Comparison of ENCODE assay signal across 8 cellular contexts in the genomic region with DNA sequence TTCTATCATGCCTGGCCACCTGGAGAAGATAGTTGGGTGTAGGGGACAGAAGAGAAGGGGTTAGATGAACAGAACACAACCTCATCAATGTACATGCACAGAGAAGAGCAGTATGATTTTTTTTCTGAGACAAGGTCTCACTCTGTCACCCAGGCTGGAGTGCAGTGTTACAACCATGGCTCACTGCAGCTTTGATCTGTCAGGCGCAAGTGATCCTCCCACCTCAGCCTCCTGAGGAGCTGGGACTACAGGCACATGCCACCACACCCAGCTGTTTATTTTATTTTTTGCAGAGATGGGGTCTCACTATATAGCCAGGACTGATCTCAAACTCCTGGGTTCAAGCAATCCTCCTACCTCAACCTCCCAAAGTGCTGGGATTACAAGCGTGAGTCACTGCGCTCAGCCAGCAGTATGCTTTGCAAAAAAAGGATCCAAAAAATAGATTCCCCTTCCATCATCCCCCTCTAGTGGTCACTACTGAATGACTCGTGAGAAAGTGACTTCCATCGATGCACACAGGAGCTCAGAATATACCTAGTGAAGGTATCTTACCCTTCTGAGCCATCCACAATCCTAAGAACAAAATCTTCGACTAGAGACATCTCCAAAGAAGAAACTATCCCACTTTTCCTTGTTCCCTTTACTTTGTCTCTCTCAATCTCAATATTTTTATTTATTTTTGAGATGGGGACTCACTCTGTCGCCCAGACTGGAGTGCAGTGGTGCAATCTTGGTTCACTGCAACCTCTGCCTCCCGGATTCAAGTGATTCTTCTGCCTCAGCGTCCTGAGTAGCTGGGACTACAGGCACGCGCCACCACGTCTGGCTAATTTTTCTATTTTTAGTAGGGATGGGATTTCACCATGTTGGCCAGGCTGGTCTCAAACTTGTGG.
DNase-seq lines count a peak whose midpoint lies in the region; ATAC-seq and TF ChIP-seq lines count a peak whose summit lies in the region.

No MANE protein-coding gene starts in this region.

- no peak overlapping the region for H3K27ac Mint-ChIP-seq in stimulated activated naive CD8-positive, alpha-beta T cell treated with anti-CD3 and anti-CD28 coated beads, Interleukin-15, amount 100 ng/mL, for 72 hours

- H3K4me3 Mint-ChIP-seq in stimulated activated naive CD8-positive, alpha-beta T cell treated with anti-CD3 and anti-CD28 coated beads, Interleukin-15, amount 100 ng/mL, for 72 hours = no peak overlapping the region

- no peaks in the 10 kb centered on the region for H3K27me3 Mint-ChIP-seq in stimulated activated naive CD8-positive, alpha-beta T cell treated with anti-CD3 and anti-CD28 coated beads, Interleukin-15, amount 100 ng/mL, for 72 hours

- in situ Hi-C loops in T47D (cut with HindIII; ENCODE audit: low pct_unique_long_range_greater_than_20kb, low sequenced_read_pairs) = no loop called here

- ATAC-seq in SK-N-SH treated with all-trans-retinoic acid at 6 μM for 48 hours (peak; percentile 97), GM19324 (IDR thresholded peaks at IDR 0.05; ENCODE audit: low FRiP score, unreplicated experiment) (no peak)
- peak; percentile 92 for ATAC-seq in stimulated activated naive CD8-positive, alpha-beta T cell treated with anti-CD3 and anti-CD28 coated beads, Interleukin-15, amount 100 ng/mL, for 72 hours

- peak; percentile 68 for DNase-seq in AG08396 (ENCODE audit: low spot score)
- DNase-seq in GM12865 (ENCODE audit: low read depth) = peak; percentile 85
- peak; percentile 40 for DNase-seq in LNCaP clone FGC (ENCODE audit: low read depth)
- peak; percentile 27 to 72 for DNase-seq in T47D (ENCODE audit: low read depth in 1 of 2, low spot score in 1 of 2)
- DNase-seq in left kidney (ENCODE audit: low read depth, low spot score) = peak; percentile 87
- peak; percentile 32 to 44 for DNase-seq in stimulated activated naive CD8-positive, alpha-beta T cell treated with anti-CD3 and anti-CD28 coated beads, Interleukin-15, amount 100 ng/mL, for 72 hours

- H3K4me3 ChIP-seq in GM12865 (ENCODE audit: low read depth, low read length) (no peak overlapping the region), LNCaP clone FGC (ENCODE audit: low read depth, low read length) (no peak overlapping the region)

- H3K4me1 Mint-ChIP-seq in stimulated activated naive CD8-positive, alpha-beta T cell treated with anti-CD3 and anti-CD28 coated beads, Interleukin-15, amount 100 ng/mL, for 72 hours = no peaks in the 10 kb centered on the region

- no peaks in the 10 kb centered on the region for H3K9me3 Mint-ChIP-seq in stimulated activated naive CD8-positive, alpha-beta T cell treated with anti-CD3 and anti-CD28 coated beads, Interleukin-15, amount 100 ng/mL, for 72 hours

- TF ChIP-seq CTCF in GM12865 (IDR thresholded peaks at IDR 0.05; ENCODE audit: insufficient read depth, low read depth, low read length, missing control alignments) (peak; percentile 82), LNCaP clone FGC (IDR thresholded peaks at IDR 0.05; ENCODE audit: control insufficient read depth, extremely low read depth, insufficient read depth) (peak; percentile 83)

TF ChIP-seq in SK-N-SH treated with all-trans-retinoic acid at 6 μM for 48 hours, 23 proteins besides CTCF, POLR2A, EP300 and RAD21:
- TF ChIP-seq SNAI2 (CRISPR knock-in tag; IDR thresholded peaks at IDR 0.05) (no peak), PPARA (CRISPR knock-in tag; IDR thresholded peaks at IDR 0.05; ENCODE audit: borderline replicate concordance) (no peak), GLIS3 (CRISPR knock-in tag; IDR thresholded peaks at IDR 0.05) (no peak), POU6F1 (CRISPR knock-in tag; IDR thresholded peaks at IDR 0.05; ENCODE audit: borderline replicate concordance, low read depth) (no peak), CREB5 (CRISPR knock-in tag; IDR thresholded peaks at IDR 0.05; ENCODE audit: low read depth) (no peak), ZNF565 (CRISPR knock-in tag; conservative IDR thresholded peaks at IDR 0.05; ENCODE audit: low read depth) (no peak), ZC3H10 (CRISPR knock-in tag; IDR thresholded peaks at IDR 0.05) (no peak), ZFP30 (CRISPR knock-in tag; IDR thresholded peaks at IDR 0.05) (no peak), ZFP3 (CRISPR knock-in tag; IDR thresholded peaks at IDR 0.05) (no peak), OSR1 (CRISPR knock-in tag; IDR thresholded peaks at IDR 0.05) (no peak), BACH2 (CRISPR knock-in tag; IDR thresholded peaks at IDR 0.05; ENCODE audit: borderline replicate concordance) (no peak), TOX (CRISPR knock-in tag; IDR thresholded peaks at IDR 0.05; ENCODE audit: borderline replicate concordance) (no peak), CSDC2 (CRISPR knock-in tag; IDR thresholded peaks at IDR 0.05) (no peak), RARB (CRISPR knock-in tag; IDR thresholded peaks at IDR 0.05) (no peak), ARNTL (CRISPR knock-in tag; IDR thresholded peaks at IDR 0.05; ENCODE audit: borderline replicate concordance, low read depth) (no peak), TCF4 (CRISPR knock-in tag; IDR thresholded peaks at IDR 0.05; ENCODE audit: borderline replicate concordance) (no peak), ZNF8 (CRISPR knock-in tag; IDR thresholded peaks at IDR 0.05) (no peak), ESRRG (CRISPR knock-in tag; IDR thresholded peaks at IDR 0.05) (no peak)
- TF ChIP-seq, protein P1, sequence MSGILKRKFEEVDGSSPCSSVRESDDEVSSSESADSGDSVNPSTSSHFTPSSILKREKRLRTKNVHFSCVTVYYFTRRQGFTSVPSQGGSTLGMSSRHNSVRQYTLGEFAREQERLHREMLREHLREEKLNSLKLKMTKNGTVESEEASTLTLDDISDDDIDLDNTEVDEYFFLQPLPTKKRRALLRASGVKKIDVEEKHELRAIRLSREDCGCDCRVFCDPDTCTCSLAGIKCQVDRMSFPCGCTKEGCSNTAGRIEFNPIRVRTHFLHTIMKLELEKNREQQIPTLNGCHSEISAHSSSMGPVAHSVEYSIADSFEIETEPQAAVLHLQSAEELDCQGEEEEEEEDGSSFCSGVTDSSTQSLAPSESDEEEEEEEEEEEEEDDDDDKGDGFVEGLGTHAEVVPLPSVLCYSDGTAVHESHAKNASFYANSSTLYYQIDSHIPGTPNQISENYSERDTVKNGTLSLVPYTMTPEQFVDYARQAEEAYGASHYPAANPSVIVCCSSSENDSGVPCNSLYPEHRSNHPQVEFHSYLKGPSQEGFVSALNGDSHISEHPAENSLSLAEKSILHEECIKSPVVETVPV (CRISPR knock-in tag; IDR thresholded peaks at IDR 0.05) = no peak
- TF ChIP-seq, protein P2, sequence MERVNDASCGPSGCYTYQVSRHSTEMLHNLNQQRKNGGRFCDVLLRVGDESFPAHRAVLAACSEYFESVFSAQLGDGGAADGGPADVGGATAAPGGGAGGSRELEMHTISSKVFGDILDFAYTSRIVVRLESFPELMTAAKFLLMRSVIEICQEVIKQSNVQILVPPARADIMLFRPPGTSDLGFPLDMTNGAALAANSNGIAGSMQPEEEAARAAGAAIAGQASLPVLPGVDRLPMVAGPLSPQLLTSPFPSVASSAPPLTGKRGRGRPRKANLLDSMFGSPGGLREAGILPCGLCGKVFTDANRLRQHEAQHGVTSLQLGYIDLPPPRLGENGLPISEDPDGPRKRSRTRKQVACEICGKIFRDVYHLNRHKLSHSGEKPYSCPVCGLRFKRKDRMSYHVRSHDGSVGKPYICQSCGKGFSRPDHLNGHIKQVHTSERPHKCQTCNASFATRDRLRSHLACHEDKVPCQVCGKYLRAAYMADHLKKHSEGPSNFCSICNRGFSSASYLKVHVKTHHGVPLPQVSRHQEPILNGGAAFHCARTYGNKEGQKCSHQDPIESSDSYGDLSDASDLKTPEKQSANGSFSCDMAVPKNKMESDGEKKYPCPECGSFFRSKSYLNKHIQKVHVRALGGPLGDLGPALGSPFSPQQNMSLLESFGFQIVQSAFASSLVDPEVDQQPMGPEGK (CRISPR knock-in tag; IDR thresholded peaks at IDR 0.05; ENCODE audit: borderline replicate concordance) = no peak
